ENCODE assay signal across 1 cellular context in the genomic region with DNA sequence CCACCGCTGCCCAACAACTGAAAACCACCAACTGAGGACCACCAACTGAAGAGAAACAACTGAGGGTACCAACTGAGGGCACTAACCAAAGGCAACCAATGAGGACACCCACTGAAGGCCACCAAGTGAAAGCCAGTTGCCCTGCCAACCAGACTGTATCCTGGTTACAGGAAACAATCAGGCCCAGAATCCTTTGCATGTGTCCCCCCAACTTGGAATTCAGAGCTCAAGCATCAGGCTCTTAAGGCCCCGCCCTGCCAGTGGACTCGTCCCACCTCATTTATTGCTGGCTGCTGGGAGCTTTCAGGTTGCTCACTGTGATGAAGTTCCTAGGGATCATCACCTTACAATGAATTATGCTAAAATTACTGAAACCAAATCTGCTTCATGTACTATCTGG.
TF ChIP-seq lines count a peak whose summit lies in the region.

No MANE protein-coding gene starts in this region.

TF ChIP-seq in WTC11, 78 proteins besides CTCF, POLR2A, EP300 and RAD21 (continued from another document):
- TF ChIP-seq, protein P1, sequence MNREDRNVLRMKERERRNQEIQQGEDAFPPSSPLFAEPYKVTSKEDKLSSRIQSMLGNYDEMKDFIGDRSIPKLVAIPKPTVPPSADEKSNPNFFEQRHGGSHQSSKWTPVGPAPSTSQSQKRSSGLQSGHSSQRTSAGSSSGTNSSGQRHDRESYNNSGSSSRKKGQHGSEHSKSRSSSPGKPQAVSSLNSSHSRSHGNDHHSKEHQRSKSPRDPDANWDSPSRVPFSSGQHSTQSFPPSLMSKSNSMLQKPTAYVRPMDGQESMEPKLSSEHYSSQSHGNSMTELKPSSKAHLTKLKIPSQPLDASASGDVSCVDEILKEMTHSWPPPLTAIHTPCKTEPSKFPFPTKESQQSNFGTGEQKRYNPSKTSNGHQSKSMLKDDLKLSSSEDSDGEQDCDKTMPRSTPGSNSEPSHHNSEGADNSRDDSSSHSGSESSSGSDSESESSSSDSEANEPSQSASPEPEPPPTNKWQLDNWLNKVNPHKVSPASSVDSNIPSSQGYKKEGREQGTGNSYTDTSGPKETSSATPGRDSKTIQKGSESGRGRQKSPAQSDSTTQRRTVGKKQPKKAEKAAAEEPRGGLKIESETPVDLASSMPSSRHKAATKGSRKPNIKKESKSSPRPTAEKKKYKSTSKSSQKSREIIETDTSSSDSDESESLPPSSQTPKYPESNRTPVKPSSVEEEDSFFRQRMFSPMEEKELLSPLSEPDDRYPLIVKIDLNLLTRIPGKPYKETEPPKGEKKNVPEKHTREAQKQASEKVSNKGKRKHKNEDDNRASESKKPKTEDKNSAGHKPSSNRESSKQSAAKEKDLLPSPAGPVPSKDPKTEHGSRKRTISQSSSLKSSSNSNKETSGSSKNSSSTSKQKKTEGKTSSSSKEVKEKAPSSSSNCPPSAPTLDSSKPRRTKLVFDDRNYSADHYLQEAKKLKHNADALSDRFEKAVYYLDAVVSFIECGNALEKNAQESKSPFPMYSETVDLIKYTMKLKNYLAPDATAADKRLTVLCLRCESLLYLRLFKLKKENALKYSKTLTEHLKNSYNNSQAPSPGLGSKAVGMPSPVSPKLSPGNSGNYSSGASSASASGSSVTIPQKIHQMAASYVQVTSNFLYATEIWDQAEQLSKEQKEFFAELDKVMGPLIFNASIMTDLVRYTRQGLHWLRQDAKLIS (CRISPR knock-in tag; IDR thresholded peaks at IDR 0.05; ENCODE audit: borderline replicate concordance), result no peak
- TF ChIP-seq IRF2 (CRISPR knock-in tag; IDR thresholded peaks at IDR 0.05; ENCODE audit: borderline replicate concordance, low read depth) (no peak), FOXP1 (CRISPR knock-in tag; IDR thresholded peaks at IDR 0.05; ENCODE audit: borderline replicate concordance) (no peak)
- TF ChIP-seq, protein P2, sequence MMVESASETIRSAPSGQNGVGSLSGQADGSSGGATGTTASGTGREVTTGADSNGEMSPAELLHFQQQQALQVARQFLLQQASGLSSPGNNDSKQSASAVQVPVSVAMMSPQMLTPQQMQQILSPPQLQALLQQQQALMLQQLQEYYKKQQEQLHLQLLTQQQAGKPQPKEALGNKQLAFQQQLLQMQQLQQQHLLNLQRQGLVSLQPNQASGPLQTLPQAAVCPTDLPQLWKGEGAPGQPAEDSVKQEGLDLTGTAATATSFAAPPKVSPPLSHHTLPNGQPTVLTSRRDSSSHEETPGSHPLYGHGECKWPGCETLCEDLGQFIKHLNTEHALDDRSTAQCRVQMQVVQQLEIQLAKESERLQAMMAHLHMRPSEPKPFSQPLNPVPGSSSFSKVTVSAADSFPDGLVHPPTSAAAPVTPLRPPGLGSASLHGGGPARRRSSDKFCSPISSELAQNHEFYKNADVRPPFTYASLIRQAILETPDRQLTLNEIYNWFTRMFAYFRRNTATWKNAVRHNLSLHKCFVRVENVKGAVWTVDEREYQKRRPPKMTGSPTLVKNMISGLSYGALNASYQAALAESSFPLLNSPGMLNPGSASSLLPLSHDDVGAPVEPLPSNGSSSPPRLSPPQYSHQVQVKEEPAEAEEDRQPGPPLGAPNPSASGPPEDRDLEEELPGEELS (CRISPR knock-in tag; IDR thresholded peaks at IDR 0.05), result no peak
